Comparison of ENCODE assay signal across 1 cellular context in genomic region chr10:103367782-103368518, GRCh38.
A peak's percentile ranks its signal among the peaks of the same experiment; 100 is the strongest.
TF ChIP-seq lines count a peak whose summit lies in the region.

TSS of gene TAF5 (plus strand) at chr10:103367976. CDS start at chr10:103367990, 14 bp downstream.

TF ChIP-seq in K562, 482 proteins besides CTCF, POLR2A, EP300 and RAD21 (continued from another document):
- no peak for TF ChIP-seq AFF1 (IDR thresholded peaks at IDR 0.05; ENCODE audit: low read depth in 1 of 2, partially characterized antibody in 2 of 2)
- TF ChIP-seq DIDO1 (tag; IDR thresholded peaks at IDR 0.05; ENCODE audit: low read depth), result no peak
- no peak for TF ChIP-seq ZNF408 (CRISPR knock-in tag; IDR thresholded peaks at IDR 0.05; ENCODE audit: low read depth)
- TF ChIP-seq ZNF551 (CRISPR knock-in tag; IDR thresholded peaks at IDR 0.05), result no peak
- no peak for TF ChIP-seq ZNF253 (CRISPR knock-in tag; conservative IDR thresholded peaks at IDR 0.05)
- TF ChIP-seq POLR2AphosphoS5 (IDR thresholded peaks at IDR 0.05; ENCODE audit: control insufficient read depth, insufficient read depth, low read depth, low read length), result peak; percentile 88; the same call in 1 of the 2 replicates
- TF ChIP-seq NCOA1 (IDR thresholded peaks at IDR 0.05; ENCODE audit: low read depth), result no peak
- TF ChIP-seq HLTF (IDR thresholded peaks at IDR 0.05), result no peak
- TF ChIP-seq HDAC2 (IDR thresholded peaks at IDR 0.05), result no peak
- TF ChIP-seq, protein P1, sequence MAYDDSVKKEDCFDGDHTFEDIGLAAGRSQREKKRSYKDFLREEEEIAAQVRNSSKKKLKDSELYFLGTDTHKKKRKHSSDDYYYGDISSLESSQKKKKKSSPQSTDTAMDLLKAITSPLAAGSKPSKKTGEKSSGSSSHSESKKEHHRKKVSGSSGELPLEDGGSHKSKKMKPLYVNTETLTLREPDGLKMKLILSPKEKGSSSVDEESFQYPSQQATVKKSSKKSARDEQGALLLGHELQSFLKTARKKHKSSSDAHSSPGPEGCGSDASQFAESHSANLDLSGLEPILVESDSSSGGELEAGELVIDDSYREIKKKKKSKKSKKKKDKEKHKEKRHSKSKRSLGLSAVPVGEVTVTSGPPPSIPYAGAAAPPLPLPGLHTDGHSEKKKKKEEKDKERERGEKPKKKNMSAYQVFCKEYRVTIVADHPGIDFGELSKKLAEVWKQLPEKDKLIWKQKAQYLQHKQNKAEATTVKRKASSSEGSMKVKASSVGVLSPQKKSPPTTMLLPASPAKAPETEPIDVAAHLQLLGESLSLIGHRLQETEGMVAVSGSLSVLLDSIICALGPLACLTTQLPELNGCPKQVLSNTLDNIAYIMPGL (CRISPR knock-in tag; IDR thresholded peaks at IDR 0.05), result 0 out of 2 replicates have a peak, but pooled peaks have one; percentile 70
- TF ChIP-seq ZNF639 (CRISPR knock-in tag; conservative IDR thresholded peaks at IDR 0.05 in 1 of 2, IDR thresholded peaks at IDR 0.05 in 1 of 2), result peak in 1 of 2 experiments; percentile 59; a peak in 1 of 4 replicates
- no peak for TF ChIP-seq ZNF589 (CRISPR knock-in tag; IDR thresholded peaks at IDR 0.05; ENCODE audit: low read depth)
- TF ChIP-seq CEBPB (tag; IDR thresholded peaks at IDR 0.05), result no peak
- TF ChIP-seq MED1 (CRISPR knock-in tag; IDR thresholded peaks at IDR 0.05; ENCODE audit: borderline replicate concordance), result no peak
- TF ChIP-seq SLC30A9 (CRISPR knock-in tag; IDR thresholded peaks at IDR 0.05), result no peak
- no peak for TF ChIP-seq FUS (optimal IDR thresholded peaks at IDR 0.05; ENCODE audit: low read depth, low read length)
